In the genomic region with DNA sequence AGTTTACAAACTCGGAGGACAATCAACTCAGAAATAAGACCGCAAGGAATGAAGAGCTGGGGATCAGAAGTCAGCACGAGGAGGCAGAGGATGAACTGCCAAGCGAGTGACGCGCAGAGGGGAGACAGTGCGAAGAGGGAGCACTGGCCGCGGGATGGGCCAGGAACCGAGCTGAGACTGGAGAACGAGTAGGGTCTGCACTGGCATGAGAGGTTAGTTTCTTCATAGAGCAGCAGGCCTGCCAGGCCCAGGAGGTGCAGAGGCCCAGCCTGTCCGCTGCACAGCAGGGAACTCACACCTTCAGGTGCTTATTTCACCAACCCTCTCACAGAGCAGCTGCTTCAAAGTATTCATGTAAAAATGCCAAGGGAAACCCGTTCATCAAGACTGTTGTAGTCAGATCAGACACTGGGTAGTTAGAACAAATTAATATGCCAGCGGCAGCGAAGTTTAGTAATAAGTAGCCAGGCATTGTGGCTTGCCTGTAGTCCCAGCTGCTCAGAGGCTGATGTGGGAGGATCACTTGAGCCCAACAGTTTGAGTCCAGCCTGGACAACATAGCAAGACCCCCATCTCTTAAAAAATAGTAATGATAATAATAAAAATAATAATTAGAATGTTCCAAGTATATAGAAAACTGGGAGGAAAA, we compare ENCODE assay signal across 10 cellular contexts.
DNase-seq lines count a peak whose midpoint lies in the region; ATAC-seq and TF ChIP-seq lines count a peak whose summit lies in the region.
"Had no signal": no experiment of that assay in that cellular context is flagged by ENCODE, and none has a peak within 500 bp of the region (broad histone marks: within the 10 kb centered on the region; RNA-seq: fewer than 3 reads in every experiment).

No MANE protein-coding gene starts in this region.

- H3K27ac ChIP-seq in DOHH2 (ENCODE audit: low read depth, low read length) (peak overlapping the region; percentile 46; the same call in 1 of the 2 replicates), right cardiac atrium (ENCODE audit: low read length) (peak overlapping the region; percentile 38), gastrocnemius medialis (peak overlapping the region; percentile 65 to 83 (median 75))

- TF ChIP-seq CTCF in DOHH2 (IDR thresholded peaks at IDR 0.05; ENCODE audit: low read depth, low read length, poor library complexity, severe bottlenecking) (no peak), gastrocnemius medialis (IDR thresholded peaks at IDR 0.05 in 4 of 5, conservative IDR thresholded peaks at IDR 0.05 in 1 of 5) (no peak)

- CTCF ChIA-PET in T-cell (lab: Charles Lee) = no interaction called here

- H3K4me3 ChIP-seq in DOHH2 (ENCODE audit: low read length) = no peak overlapping the region
- H3K4me3 ChIP-seq in right cardiac atrium (ENCODE audit: low read length) = no peak overlapping the region
- H3K4me3 ChIP-seq in gastrocnemius medialis = no peak overlapping the region

- peak overlapping the region; percentile 12 to 66 for H3K27ac Mint-ChIP-seq in T-cell
- H3K27ac Mint-ChIP-seq: activated CD8-positive, alpha-beta T cell treated with anti-CD3 and anti-CD28 coated beads for 36 hours had no signal

- H3K4me3 Mint-ChIP-seq in T-cell = peak overlapping the region in 1 of 3 donors; percentile 32
- H3K4me3 Mint-ChIP-seq: activated CD8-positive, alpha-beta T cell treated with anti-CD3 and anti-CD28 coated beads for 36 hours had no signal

- DNase-seq in T-cell = no peak
- DNase-seq in right cardiac atrium = peak in 1 of 3 donors; percentile 23
- DNase-seq in gastrocnemius medialis = peak in 1 of 2 donors; percentile 53
- DNase-seq in activated CD4-positive, alpha-beta T cell treated with anti-CD3 and anti-CD28 coated beads for 4 hours = no peak
- DNase-seq in iPS-NIHi11 (ENCODE audit: low spot score) = no peak
- no peak for DNase-seq in RPMI8226
- DNase-seq: activated CD8-positive, alpha-beta T cell treated with anti-CD3 and anti-CD28 coated beads for 36 hours had no signal

- H3K27me3 ChIP-seq in DOHH2 (ENCODE audit: control insufficient read depth, low read length) = no peaks in the 10 kb centered on the region
- no peaks in the 10 kb centered on the region for H3K27me3 ChIP-seq in right cardiac atrium (ENCODE audit: control insufficient read depth, insufficient read depth)
- no peaks in the 10 kb centered on the region for H3K27me3 ChIP-seq in gastrocnemius medialis
- H3K27me3 ChIP-seq: SJCRH30 had no signal

- no peaks in the 10 kb centered on the region for H4K20me1 ChIP-seq in DOHH2 (ENCODE audit: control insufficient read depth, insufficient read depth, low read depth, low read length)

- peaks cover 3% of the 10 kb centered on the region for H3F3A ChIP-seq in DOHH2 (ENCODE audit: control insufficient read depth, insufficient read depth)

- no peaks in the 10 kb centered on the region for H3K27me3 Mint-ChIP-seq in T-cell
- H3K27me3 Mint-ChIP-seq: activated CD8-positive, alpha-beta T cell treated with anti-CD3 and anti-CD28 coated beads for 36 hours had no signal

- no peak for TF ChIP-seq POLR2A in gastrocnemius medialis (IDR thresholded peaks at IDR 0.05)

- intact Hi-C loops in right cardiac atrium (cut with DNase I) (no loop called here), gastrocnemius medialis (cut with DNase I; ENCODE audit: low total_unique reads) (loop anchor here (10.0 kb wide), 1 partner anchor 262 kb away; no protein-coding TSS in a partner anchor)

- H3K4me1 ChIP-seq in DOHH2 (ENCODE audit: control insufficient read depth, low read length) (peaks cover 87% of the 10 kb centered on the region), right cardiac atrium (ENCODE audit: control insufficient read depth, insufficient read depth, low read length) (peaks cover 19% of the 10 kb centered on the region), gastrocnemius medialis (peaks cover 30 to 55% of the 10 kb centered on the region in 2 donors)

- no peaks in the 10 kb centered on the region for H3K9me3 Mint-ChIP-seq in T-cell
- H3K9me3 Mint-ChIP-seq: activated CD8-positive, alpha-beta T cell treated with anti-CD3 and anti-CD28 coated beads for 36 hours had no signal

- ATAC-seq in T-cell (replicated peaks in 1 of 4) (no peak), right cardiac atrium (peak in 1 of 2 donors; percentile 23), gastrocnemius medialis (peak in 1 of 2 donors; percentile 32), GM18870 (IDR thresholded peaks at IDR 0.05; ENCODE audit: unreplicated experiment) (no peak)
- ATAC-seq: activated CD8-positive, alpha-beta T cell treated with anti-CD3 and anti-CD28 coated beads for 36 hours had no signal

- peaks cover 40 to 59% (median 53%) of the 10 kb centered on the region in 3 donors for H3K4me1 Mint-ChIP-seq in T-cell

- no peaks in the 10 kb centered on the region for H3K9me2 ChIP-seq in DOHH2 (replicated peaks; ENCODE audit: control insufficient read depth, low read length)

- in situ Hi-C loops in gastrocnemius medialis (cut with MboI; ENCODE audit: low sequenced_read_pairs in 4 of 4) = loop anchor here in 1 of 4 donors (10.0 kb wide), 1 partner anchor 52 kb away; no protein-coding TSS in a partner anchor

- POLR2A ChIA-PET in T-cell (lab: Charles Lee) = interaction anchor here in 1 of 2 donors (0.6 kb wide), 1 partner anchor 321 kb away, joined by 3 read pairs; no protein-coding TSS in a partner anchor

- no peaks in the 10 kb centered on the region for H3K9me3 ChIP-seq in DOHH2 (ENCODE audit: control insufficient read depth, insufficient read depth, low read length)
- no peaks in the 10 kb centered on the region for H3K9me3 ChIP-seq in right cardiac atrium (ENCODE audit: control insufficient read depth, low read length)
- H3K9me3 ChIP-seq in gastrocnemius medialis = no peaks in the 10 kb centered on the region
- H3K9me3 ChIP-seq: SJCRH30 had no signal

- peak overlapping the region; percentile 8; the same call in 1 of the 2 replicates for H3K4me2 ChIP-seq in DOHH2 (ENCODE audit: low read length)

- H3K36me3 Mint-ChIP-seq in T-cell = peaks cover 24% of the 10 kb centered on the region

- 78% methylated on average over 15 of the region's 15 CpGs for WGBS in right cardiac atrium

- H3K36me3 ChIP-seq in DOHH2 (ENCODE audit: control insufficient read depth, low read length) (peaks cover 30% of the 10 kb centered on the region), gastrocnemius medialis (no peaks in the 10 kb centered on the region)
- H3K36me3 ChIP-seq: SJCRH30 had no signal

- H3K79me2 ChIP-seq in DOHH2 (ENCODE audit: control insufficient read depth, low read length) = peaks cover 18% of the 10 kb centered on the region
